Comparison of ENCODE assay signal across 10 cellular contexts in genomic region chr7:19122018-19122588, GRCh38. TPM values are rescaled to one million over a fixed set of nuclear protein-coding genes. Genes with fewer than 3 reads are reported as not detected.
DNase-seq lines count a peak whose midpoint lies in the region; ATAC-seq, FAIRE-seq and TF ChIP-seq lines count a peak whose summit lies in the region.
"Had no signal": no experiment of that assay in that cellular context is flagged by ENCODE, and none has a peak within 500 bp of the region (broad histone marks: within the 10 kb centered on the region; RNA-seq: fewer than 3 reads in every experiment).

No MANE protein-coding gene starts in this region.

- H2AFZ ChIP-seq in PC-9 = no peak overlapping the region

- no peaks in the 10 kb centered on the region for H3K79me2 ChIP-seq in PC-9 (ENCODE audit: low read depth)

- H3K27ac Mint-ChIP-seq in stimulated activated memory B cell treated with anti-CD40 and anti-IgM and Interleukin-4, amounts not matched to agents 10 μg/mL and 1 μg/mL and 100 μg/mL, for 72 hours = no peak overlapping the region
- H3K27ac Mint-ChIP-seq in activated CD4-positive, alpha-beta T cell treated with anti-CD3 and anti-CD28 coated beads, Interleukin-2, amount 10 ng/mL, durations not matched to agents 7 days and 5 days = no peak overlapping the region
- H3K27ac Mint-ChIP-seq: activated naive CD8-positive, alpha-beta T cell had no signal

- no peak overlapping the region for H3K4me3 Mint-ChIP-seq in stimulated activated memory B cell treated with anti-CD40 and anti-IgM and Interleukin-4, amounts not matched to agents 10 μg/mL and 1 μg/mL and 100 μg/mL, for 72 hours
- H3K4me3 Mint-ChIP-seq in activated CD4-positive, alpha-beta T cell treated with anti-CD3 and anti-CD28 coated beads, Interleukin-2, amount 10 ng/mL, durations not matched to agents 7 days and 5 days = no peak overlapping the region
- H3K4me3 Mint-ChIP-seq: activated naive CD8-positive, alpha-beta T cell had no signal

- H3K9me3 ChIP-seq in PC-9 (ENCODE audit: insufficient read depth, low read depth) = no peaks in the 10 kb centered on the region

- DNase-seq in H54 (ENCODE audit: insufficient read length, low spot score) = peak; percentile 57
- no peak for DNase-seq in PC-9
- DNase-seq in fibroblast of gingiva (ENCODE audit: low read depth) = peak; percentile 70
- no peak for DNase-seq in activated CD4-positive, alpha-beta T cell treated with anti-CD3 and anti-CD28 coated beads, Interleukin-2, amount 10 ng/mL, durations not matched to agents 7 days and 5 days
- DNase-seq in NCI-H187 (lab: John Stamatoyannopoulos, UW) = no peak

- no peak overlapping the region for H3K4me2 ChIP-seq in PC-9

- CTCF ChIA-PET in PC-9 (lab: Charles Lee) = interaction anchor here (0.5 to 1.0 kb wide), 6 partner anchors 11 to 1476 kb away, joined by 3 to 6 read pairs (median 3); no protein-coding TSS in a partner anchor
- CTCF ChIA-PET in activated CD4-positive, alpha-beta T cell treated with anti-CD3 and anti-CD28 coated beads, Interleukin-2, amount 10 ng/mL, durations not matched to agents 7 days and 5 days (lab: Charles Lee) = no interaction called here

- no peaks in the 10 kb centered on the region for H3K9me2 ChIP-seq in PC-9 (ENCODE audit: insufficient read depth)

- FAIRE-seq in H54 (lab: Jason Lieb, UNC) = peak; percentile 89
- FAIRE-seq: GM18507 had no signal

- peaks cover 68% of the 10 kb centered on the region for H3K27me3 Mint-ChIP-seq in stimulated activated memory B cell treated with anti-CD40 and anti-IgM and Interleukin-4, amounts not matched to agents 10 μg/mL and 1 μg/mL and 100 μg/mL, for 72 hours
- H3K27me3 Mint-ChIP-seq in activated CD4-positive, alpha-beta T cell treated with anti-CD3 and anti-CD28 coated beads, Interleukin-2, amount 10 ng/mL, durations not matched to agents 7 days and 5 days = peaks cover 33% of the 10 kb centered on the region

- BruUV-seq in PC-9 (replicated peaks; lab: Mats Ljungman, UMichigan) = no TSS peak

- H3K4me1 Mint-ChIP-seq in stimulated activated memory B cell treated with anti-CD40 and anti-IgM and Interleukin-4, amounts not matched to agents 10 μg/mL and 1 μg/mL and 100 μg/mL, for 72 hours = peaks cover 10% of the 10 kb centered on the region
- no peaks in the 10 kb centered on the region for H3K4me1 Mint-ChIP-seq in activated CD4-positive, alpha-beta T cell treated with anti-CD3 and anti-CD28 coated beads, Interleukin-2, amount 10 ng/mL, durations not matched to agents 7 days and 5 days

- intact Hi-C loops in PC-9 (cut with micrococcal nuclease; ENCODE audit: unreplicated experiment) = loop anchor here (1.0 to 10.0 kb wide), 8 partner anchors 321 to 1475 kb away; no protein-coding TSS in a partner anchor

- H3K4me1 ChIP-seq in PC-9 (replicated peaks; ENCODE audit: insufficient read depth) = no peaks in the 10 kb centered on the region

- no peaks in the 10 kb centered on the region; the same call in 1 of the 2 replicates for H4K20me1 ChIP-seq in PC-9 (ENCODE audit: insufficient read depth)

- H3K4me3 ChIP-seq in PC-9 = no peak overlapping the region

- no peaks in the 10 kb centered on the region for H3K27me3 ChIP-seq in PC-9 (ENCODE audit: insufficient read depth, low read depth)

- H3K27ac ChIP-seq in 22Rv1 = no peak overlapping the region
- H3K27ac ChIP-seq in PC-9 = no peak overlapping the region

- H3K36me3 Mint-ChIP-seq in stimulated activated memory B cell treated with anti-CD40 and anti-IgM and Interleukin-4, amounts not matched to agents 10 μg/mL and 1 μg/mL and 100 μg/mL, for 72 hours = no peaks in the 10 kb centered on the region
- no peaks in the 10 kb centered on the region for H3K36me3 Mint-ChIP-seq in activated CD4-positive, alpha-beta T cell treated with anti-CD3 and anti-CD28 coated beads, Interleukin-2, amount 10 ng/mL, durations not matched to agents 7 days and 5 days (ENCODE audit: low read depth)
- H3K36me3 Mint-ChIP-seq: activated naive CD8-positive, alpha-beta T cell had no signal

- TF ChIP-seq POLR2A in H54 (IDR thresholded peaks at IDR 0.05; ENCODE audit: low read depth, low read length) = no peak

- no peaks in the 10 kb centered on the region for H3F3A ChIP-seq in PC-9 (ENCODE audit: insufficient read depth, low read depth)

- POLR2A ChIA-PET in PC-9 (lab: Charles Lee; ENCODE audit: unreplicated experiment) = interaction anchor here (0.6 kb wide), 1 partner anchor 693 kb away, joined by 3 read pairs; no protein-coding TSS in a partner anchor
- POLR2A ChIA-PET in activated CD4-positive, alpha-beta T cell treated with anti-CD3 and anti-CD28 coated beads, Interleukin-2, amount 10 ng/mL, durations not matched to agents 7 days and 5 days (lab: Charles Lee) = no interaction called here

- H3K36me3 ChIP-seq in PC-9 (ENCODE audit: low read depth) = no peaks in the 10 kb centered on the region

- ATAC-seq in stimulated activated memory B cell treated with anti-CD40 and anti-IgM and Interleukin-4, amounts not matched to agents 10 μg/mL and 1 μg/mL and 100 μg/mL, for 72 hours = no peak
- ATAC-seq in GM18867 (IDR thresholded peaks at IDR 0.05; ENCODE audit: unreplicated experiment) = no peak

- H3K9me3 Mint-ChIP-seq in stimulated activated memory B cell treated with anti-CD40 and anti-IgM and Interleukin-4, amounts not matched to agents 10 μg/mL and 1 μg/mL and 100 μg/mL, for 72 hours = no peaks in the 10 kb centered on the region
- no peaks in the 10 kb centered on the region for H3K9me3 Mint-ChIP-seq in activated CD4-positive, alpha-beta T cell treated with anti-CD3 and anti-CD28 coated beads, Interleukin-2, amount 10 ng/mL, durations not matched to agents 7 days and 5 days

- TF ChIP-seq CTCF in 22Rv1 (IDR thresholded peaks at IDR 0.05) (peak; percentile 96), PC-9 (conservative IDR thresholded peaks at IDR 0.05) (peak; percentile 85)

RNA-seq across cellular contexts. Expression of gene TWIST1, which starts 4.7 kb away (rescaled TPM):
- 1.0 and 2.0 TPM in 2 replicates for total RNA-seq in PC-9 (2021)
- under 1 TPM; 0.12 to 0.25 TPM for total RNA-seq in activated CD4-positive, alpha-beta T cell treated with anti-CD3 and anti-CD28 coated beads, Interleukin-2, amount 10 ng/mL, durations not matched to agents 7 days and 5 days

RNA-seq across cellular contexts. Expression of gene FERD3L, which starts 23.1 kb away (rescaled TPM):
- total RNA-seq in PC-9 (2021) = not detected in 2 replicates
- not detected for total RNA-seq in activated CD4-positive, alpha-beta T cell treated with anti-CD3 and anti-CD28 coated beads, Interleukin-2, amount 10 ng/mL, durations not matched to agents 7 days and 5 days

Comparison
In these comparisons a context has a peak if more than half of its experiments do, and no peak if none do; other contexts are left out.
1. DNase-seq: peak in H54 (single experiment) and fibroblast of gingiva (single experiment); none in PC-9 (0 of 2), activated CD4-positive, alpha-beta T cell treated with anti-CD3 and anti-CD28 coated beads, Interleukin-2, amount 10 ng/mL, durations not matched to agents 7 days and 5 days (single experiment) and NCI-H187 (0 of 2).